Comparison of ENCODE assay signal across 8 cellular contexts in genomic region chr19:6530385-6531162, GRCh38. TPM values are rescaled to one million over a fixed set of nuclear protein-coding genes. Genes with fewer than 3 reads are reported as not detected.
DNase-seq lines count a peak whose midpoint lies in the region; ATAC-seq and TF ChIP-seq lines count a peak whose summit lies in the region.

TSS of gene TNFSF9 (plus strand) at chr19:6531026. CDS start at chr19:6531037, 11 bp downstream.

- H3K36me3 ChIP-seq in ACC112 (ENCODE audit: insufficient read depth, low read length) (no peaks in the 10 kb centered on the region), HUES6 (ENCODE audit: control insufficient read depth, insufficient read depth, low read length) (peaks cover 4% of the 10 kb centered on the region; the same call in 1 of the 2 replicates)

- H2AFZ ChIP-seq in ACC112 (ENCODE audit: low read length, unreplicated experiment), result peak within 1 kb of the TSS; percentile 77

- peak within 1 kb of the TSS; percentile 84 for H3K4me3 Mint-ChIP-seq in neural crest cell
- peak within 1 kb of the TSS; percentile 79 to 87 for H3K4me3 Mint-ChIP-seq in stimulated activated naive CD8-positive, alpha-beta T cell treated with anti-CD3 and anti-CD28 coated beads, Interleukin-15, amount 100 ng/mL, for 72 hours

- DNase-seq in SHP77 (lab: John Stamatoyannopoulos, UW) (peak; percentile 77), activated gamma-delta T cell treated with Interleukin-2 at 50 U/mL for 16 hours (peak; percentile 72), fibroblast of villous mesenchyme (ENCODE audit: low read depth) (peak; percentile 78), neural crest cell (ENCODE audit: low read depth, low spot score) (peak; percentile 97)
- DNase-seq in stimulated activated naive CD8-positive, alpha-beta T cell treated with anti-CD3 and anti-CD28 coated beads, Interleukin-15, amount 100 ng/mL, for 72 hours, result peak; percentile 76 to 80

- peaks cover 17% of the 10 kb centered on the region; the same call in 1 of the 2 replicates for H3K27me3 ChIP-seq in ACC112 (ENCODE audit: insufficient read depth, low read length)
- H3K27me3 ChIP-seq in HUES6 (ENCODE audit: control insufficient read depth, insufficient read depth, low read length), result peaks cover 48% of the 10 kb centered on the region

- H3K79me2 ChIP-seq in ACC112 (ENCODE audit: control insufficient read depth, insufficient read depth, low read length, unreplicated experiment), result no peaks in the 10 kb centered on the region

- H3K9ac ChIP-seq in HUES6 (ENCODE audit: low read length), result peak within 1 kb of the TSS; percentile 80

- peaks cover 64% of the 10 kb centered on the region for H3K27me3 Mint-ChIP-seq in neural crest cell (ENCODE audit: low read depth)
- H3K27me3 Mint-ChIP-seq in stimulated activated naive CD8-positive, alpha-beta T cell treated with anti-CD3 and anti-CD28 coated beads, Interleukin-15, amount 100 ng/mL, for 72 hours, result peaks cover 50% of the 10 kb centered on the region

- peaks cover 39% of the 10 kb centered on the region for H3K4me1 Mint-ChIP-seq in neural crest cell
- H3K4me1 Mint-ChIP-seq in stimulated activated naive CD8-positive, alpha-beta T cell treated with anti-CD3 and anti-CD28 coated beads, Interleukin-15, amount 100 ng/mL, for 72 hours, result peaks cover 38% of the 10 kb centered on the region

- H3K4me1 ChIP-seq in ACC112 (ENCODE audit: control insufficient read depth, insufficient read depth, low read length, unreplicated experiment) (peaks cover 8% of the 10 kb centered on the region), HUES6 (ENCODE audit: control insufficient read depth, insufficient read depth, low read length) (peaks cover 33% of the 10 kb centered on the region)

- H3K4me3 ChIP-seq in ACC112 (ENCODE audit: low read depth, low read length), result peak within 1 kb of the TSS; percentile 80
- peak within 1 kb of the TSS; percentile 63 for H3K4me3 ChIP-seq in HUES6 (ENCODE audit: low read depth, low read length)
- H3K4me3 ChIP-seq in fibroblast of villous mesenchyme (ENCODE audit: low read depth, low read length), result peak within 1 kb of the TSS; percentile 68

- peaks cover 4% of the 10 kb centered on the region for H3K36me3 Mint-ChIP-seq in neural crest cell (ENCODE audit: low read depth)

- peak within 1 kb of the TSS; percentile 84 for H3K27ac Mint-ChIP-seq in neural crest cell (ENCODE audit: unreplicated experiment)
- peak within 1 kb of the TSS; percentile 26 to 77 for H3K27ac Mint-ChIP-seq in stimulated activated naive CD8-positive, alpha-beta T cell treated with anti-CD3 and anti-CD28 coated beads, Interleukin-15, amount 100 ng/mL, for 72 hours

- peak within 1 kb of the TSS; percentile 63 for H3K27ac ChIP-seq in ACC112 (ENCODE audit: low read depth, low read length)
- H3K27ac ChIP-seq in HUES6 (ENCODE audit: low read depth, low read length), result peak within 1 kb of the TSS; percentile 24; the same call in 1 of the 2 replicates

- peaks cover 4% of the 10 kb centered on the region for H3K9me3 Mint-ChIP-seq in neural crest cell
- no peaks in the 10 kb centered on the region for H3K9me3 Mint-ChIP-seq in stimulated activated naive CD8-positive, alpha-beta T cell treated with anti-CD3 and anti-CD28 coated beads, Interleukin-15, amount 100 ng/mL, for 72 hours

- TF ChIP-seq CTCF in fibroblast of villous mesenchyme (IDR thresholded peaks at IDR 0.05; ENCODE audit: insufficient read depth, low read depth, low read length) (no peak), neural crest cell (conservative IDR thresholded peaks at IDR 0.05) (no peak)

- peak; percentile 33 for ATAC-seq in GM18907 (IDR thresholded peaks at IDR 0.05; ENCODE audit: unreplicated experiment)
- peak; percentile 72 for ATAC-seq in stimulated activated naive CD8-positive, alpha-beta T cell treated with anti-CD3 and anti-CD28 coated beads, Interleukin-15, amount 100 ng/mL, for 72 hours

- no peaks in the 10 kb centered on the region for H3K9me3 ChIP-seq in HUES6 (ENCODE audit: control insufficient read depth, insufficient read depth, low read depth, low read length)

RNA-seq across cellular contexts. Expression of gene TNFSF9, which starts in this region (rescaled TPM):
- total RNA-seq in fibroblast of villous mesenchyme (0.32 TPM in 1 of 2 replicates, not detected in the other), neural crest cell (1.3 and 1.4 TPM in 2 replicates)

Comparison
In these comparisons a context has a peak if more than half of its experiments do, and no peak if none do; other contexts are left out.
1. Peak in every context shown above with its lines: DNase-seq, ATAC-seq, H3K4me3 ChIP-seq and H3K27ac ChIP-seq.
2. Peak in DNase-seq and H3K4me3 ChIP-seq in fibroblast of villous mesenchyme; RNA of the gene not detected or under 1 TPM.